Comparison of ENCODE assay signal across 8 cellular contexts in genomic region chr13:75635101-75635620, GRCh38. TPM values are rescaled to one million over a fixed set of nuclear protein-coding genes. Genes with fewer than 3 reads are reported as not detected.
DNase-seq lines count a peak whose midpoint lies in the region; ATAC-seq, FAIRE-seq and TF ChIP-seq lines count a peak whose summit lies in the region.

No MANE protein-coding gene starts in this region.

- peaks cover 31% of the 10 kb centered on the region for H3K27me3 Mint-ChIP-seq in H9 (ENCODE audit: low read depth)

- ATAC-seq in A549 (0 out of 6 replicates have a peak, but pooled peaks of 1 of the 2 experiments have one; percentile 8), body of pancreas (peak; percentile 23), upper lobe of right lung (peak; percentile 15), GM18907 (IDR thresholded peaks at IDR 0.05; ENCODE audit: unreplicated experiment) (no peak), HG03097 (IDR thresholded peaks at IDR 0.05; ENCODE audit: low FRiP score, unreplicated experiment) (no peak), HG03342 (IDR thresholded peaks at IDR 0.05; ENCODE audit: unreplicated experiment) (no peak)

- TF ChIP-seq CTCF in A549 (IDR thresholded peaks at IDR 0.05) (no peak), H9 (conservative IDR thresholded peaks at IDR 0.05) (no peak), body of pancreas (IDR thresholded peaks at IDR 0.05) (no peak), upper lobe of right lung (IDR thresholded peaks at IDR 0.05) (no peak)

- H2BK120ac ChIP-seq in H9 (ENCODE audit: low read depth, low read length, poor library complexity, severe bottlenecking), result no peak overlapping the region

- H3K23me2 ChIP-seq in H9 (ENCODE audit: insufficient read length, low read depth, low read length, poor library complexity, severe bottlenecking), result peaks cover 12% of the 10 kb centered on the region

- peak overlapping the region; percentile 62 for H3K14ac ChIP-seq in H9 (ENCODE audit: insufficient read depth, low read length)

- peak overlapping the region; percentile 59 to 71 for H3K4me3 Mint-ChIP-seq in H9

- H2BK15ac ChIP-seq in H9 (ENCODE audit: low read depth, low read length), result no peak overlapping the region

- H3K36me3 ChIP-seq in body of pancreas (replicated peaks in 1 of 2; ENCODE audit: insufficient read depth in 1 of 2, low read depth in 2 of 2) (no peaks in the 10 kb centered on the region), upper lobe of right lung (no peaks in the 10 kb centered on the region)

- H3K23ac ChIP-seq in H9 (ENCODE audit: insufficient read length, low read depth, low read length), result no peak overlapping the region

- no peak overlapping the region for H2BK20ac ChIP-seq in H9 (ENCODE audit: low read depth, low read length, poor library complexity, severe bottlenecking)

- H3K27ac ChIP-seq in A549, result peak overlapping the region in 1 of 2 experiments; percentile 87; a peak in 4 of 6 replicates
- H3K27ac ChIP-seq in H9 (ENCODE audit: insufficient read length, low read depth, low read length), result no peak overlapping the region
- H3K27ac ChIP-seq in body of pancreas, result peak overlapping the region; percentile 78 to 87 (median 86)
- peak overlapping the region; percentile 74 for H3K27ac ChIP-seq in upper lobe of right lung

- H3K9ac ChIP-seq in H9 (ENCODE audit: extremely low read depth, insufficient read length, low read length), result no peak overlapping the region

- FAIRE-seq in A549 (lab: Jason Lieb, UNC), result no peak

- H3K79me2 ChIP-seq in H9 (ENCODE audit: insufficient read depth, low read length), result peaks cover under 1% of the 10 kb centered on the region; the same call in 1 of the 2 replicates

- no peak for TF ChIP-seq POLR2A in A549 (IDR thresholded peaks at IDR 0.05; ENCODE audit: low read length)
- TF ChIP-seq POLR2A in body of pancreas (IDR thresholded peaks at IDR 0.05), result no peak

- peak overlapping the region; percentile 76 for H3K18ac ChIP-seq in H9 (ENCODE audit: insufficient read length, low read depth, low read length)

- TF ChIP-seq RAD21 in A549 (conservative IDR thresholded peaks at IDR 0.05 in 1 of 2, IDR thresholded peaks at IDR 0.05 in 1 of 2), result no peak

- no peak overlapping the region for H2BK5ac ChIP-seq in H9 (ENCODE audit: insufficient read length, low read length)

- intact Hi-C loops in body of pancreas (cut with DNase I) (no loop called here), upper lobe of right lung (cut with DNase I) (no loop called here)

- no peaks in the 10 kb centered on the region for H3K79me1 ChIP-seq in H9 (ENCODE audit: insufficient read depth, low read depth, low read length, poor library complexity, severe bottlenecking)

- no peak overlapping the region for H4K5ac ChIP-seq in H9 (ENCODE audit: insufficient read length, low read depth, low read length)

- H3K27me3 ChIP-seq in H9 (ENCODE audit: insufficient read depth, low read length), result no peaks in the 10 kb centered on the region; the same call in 1 of the 2 replicates
- peaks cover 0 to 3% of the 10 kb centered on the region in 2 donors for H3K27me3 ChIP-seq in body of pancreas
- no peaks in the 10 kb centered on the region for H3K27me3 ChIP-seq in upper lobe of right lung

- CTCF ChIA-PET in A549 (lab: Yijun Ruan, JAX), result no interaction called here

- H3K4ac ChIP-seq in H9 (ENCODE audit: low read depth, low read length), result no peak overlapping the region

- no peaks in the 10 kb centered on the region for H4K20me1 ChIP-seq in H9 (ENCODE audit: control insufficient read depth, insufficient read depth, insufficient read length)

- no peak overlapping the region for H4K91ac ChIP-seq in H9 (ENCODE audit: insufficient read length, low read depth, low read length)

- peak overlapping the region; percentile 98 for H3K4me2 ChIP-seq in A549
- peak overlapping the region; percentile 47 for H3K4me2 ChIP-seq in H9 (ENCODE audit: insufficient read depth, insufficient read length, low read length)

- no peak overlapping the region for H2AFZ ChIP-seq in H9 (ENCODE audit: low read length)

- H3T11ph ChIP-seq in H9 (ENCODE audit: low read length), result no peak overlapping the region

- H3K56ac ChIP-seq in H9 (ENCODE audit: insufficient read length, low read depth, low read length), result no peak overlapping the region

- no peak overlapping the region for H4K8ac ChIP-seq in H9 (replicated peaks; ENCODE audit: insufficient read length, low read depth, low read length)

- peak overlapping the region; percentile 59 for H3K4me3 ChIP-seq in A549
- peak overlapping the region; percentile 48 to 56 for H3K4me3 ChIP-seq in body of pancreas
- H3K4me3 ChIP-seq in upper lobe of right lung, result peak overlapping the region; percentile 80

- H3K27ac Mint-ChIP-seq in H9, result no peak overlapping the region; a peak in 1 of 7 replicates

- H2BK12ac ChIP-seq in H9 (ENCODE audit: insufficient read length, low read depth, low read length), result peak overlapping the region; percentile 7

- no peaks in the 10 kb centered on the region for H3K9me3 Mint-ChIP-seq in H9

- no peak for DNase-seq in A549 (ENCODE audit: low read depth in 1 of 2, low spot score in 1 of 2)
- DNase-seq in H9, result peak; percentile 46
- DNase-seq in body of pancreas, result peak in 1 of 4 donors; percentile 23
- peak; percentile 14 for DNase-seq in kidney tubule cell (ENCODE audit: low spot score)
- peak; percentile 64 for DNase-seq in upper lobe of right lung

- H3K4me1 ChIP-seq in A549, result no peaks in the 10 kb centered on the region
- peaks cover 5% of the 10 kb centered on the region; the same call in 1 of the 2 replicates for H3K4me1 ChIP-seq in H9 (ENCODE audit: insufficient read depth, low read length)
- peaks cover 18% of the 10 kb centered on the region for H3K4me1 ChIP-seq in body of pancreas
- peaks cover 6% of the 10 kb centered on the region for H3K4me1 ChIP-seq in upper lobe of right lung

- H2AK5ac ChIP-seq in H9 (ENCODE audit: insufficient read length, low read length), result no peak overlapping the region

- no peak for TF ChIP-seq EP300 in A549 (IDR thresholded peaks at IDR 0.05)

- POLR2A ChIA-PET in A549 (lab: Yijun Ruan, JAX), result no interaction called here

- no peaks in the 10 kb centered on the region for H3K36me3 Mint-ChIP-seq in H9 (ENCODE audit: insufficient read depth in 1 of 3, low read depth in 3 of 3)

- whole genome bisulfite sequencing in A549 (ENCODE audit: missing lambda C conversion rate), result 93% methylated on average over 15 of the region's 26 CpGs
- WGBS in H9 (ENCODE audit: extremely low coverage, insufficient read length, low lambda C conversion rate), result no CpG with 5 or more reads among the region's 26 CpGs
- 30% methylated on average over 20 to 26 of the region's 26 CpGs for WGBS in body of pancreas, 2 donors

- peaks cover 21 to 22% of the 10 kb centered on the region in 2 experiments for H3K4me1 Mint-ChIP-seq in H9

- H3K9me3 ChIP-seq in A549, result no peaks in the 10 kb centered on the region
- H3K9me3 ChIP-seq in H9 (ENCODE audit: control insufficient read depth, low read depth, low read length), result no peaks in the 10 kb centered on the region
- no peaks in the 10 kb centered on the region for H3K9me3 ChIP-seq in body of pancreas
- no peaks in the 10 kb centered on the region for H3K9me3 ChIP-seq in upper lobe of right lung

TF ChIP-seq in A549, 52 proteins besides CTCF, POLR2A, EP300 and RAD21:
- TF ChIP-seq HOXB5 (CRISPR knock-in tag; IDR thresholded peaks at IDR 0.05) (no peak), CEBPB (IDR thresholded peaks at IDR 0.05) (no peak)

RNA-seq across cellular contexts. Expression of gene LMO7, which starts 1.0 kb away (rescaled TPM):
- polyA plus RNA-seq in A549 (2011; rRNA removed), result 33.2 and 50.2 TPM in 2 replicates
- polyA plus RNA-seq in A549 (2012; cell fraction: cytosol; rRNA removed), result 3.4 and 3.5 TPM in 2 replicates
- 33.2 and 54.1 TPM in 2 replicates for polyA plus RNA-seq in A549 (2012; cell fraction: nucleus; rRNA removed)
- polyA plus RNA-seq in A549 (2017; fragmentation: RNase III; extraction: RNeasy Plus Mini Kit Qiagen cat#74134 plus additional on column Dnase treatment), result 23.3 to 24.0 TPM (median 23.4 TPM) in 3 replicates
- polyA minus RNA-seq in A549 (2011; rRNA and poly(A)+ RNA removed), result 32.6 and 35.4 TPM in 2 replicates
- 18.7 and 20.4 TPM in 2 replicates for total RNA-seq in H9 (2021)
- total RNA-seq in body of pancreas, result 10 to 100 TPM; 50.6 to 56.0 TPM
- 549 TPM for total RNA-seq in upper lobe of right lung

Comparison
In these comparisons a context has a peak if more than half of its experiments do, and no peak if none do; other contexts are left out.
1. ATAC-seq: peak in body of pancreas (single experiment) and upper lobe of right lung (single experiment); none in GM18907 (single experiment), HG03097 (single experiment) and HG03342 (single experiment).
2. DNase-seq: peak in H9 (single experiment), kidney tubule cell (single experiment) and upper lobe of right lung (single experiment); none in A549 (0 of 2).
3. Peak in every context shown above with its lines, with median percentiles within 50 percentile points of each other: H3K4me3 ChIP-seq.